9 cellular contexts compared by ENCODE assay signal in the genomic region with DNA sequence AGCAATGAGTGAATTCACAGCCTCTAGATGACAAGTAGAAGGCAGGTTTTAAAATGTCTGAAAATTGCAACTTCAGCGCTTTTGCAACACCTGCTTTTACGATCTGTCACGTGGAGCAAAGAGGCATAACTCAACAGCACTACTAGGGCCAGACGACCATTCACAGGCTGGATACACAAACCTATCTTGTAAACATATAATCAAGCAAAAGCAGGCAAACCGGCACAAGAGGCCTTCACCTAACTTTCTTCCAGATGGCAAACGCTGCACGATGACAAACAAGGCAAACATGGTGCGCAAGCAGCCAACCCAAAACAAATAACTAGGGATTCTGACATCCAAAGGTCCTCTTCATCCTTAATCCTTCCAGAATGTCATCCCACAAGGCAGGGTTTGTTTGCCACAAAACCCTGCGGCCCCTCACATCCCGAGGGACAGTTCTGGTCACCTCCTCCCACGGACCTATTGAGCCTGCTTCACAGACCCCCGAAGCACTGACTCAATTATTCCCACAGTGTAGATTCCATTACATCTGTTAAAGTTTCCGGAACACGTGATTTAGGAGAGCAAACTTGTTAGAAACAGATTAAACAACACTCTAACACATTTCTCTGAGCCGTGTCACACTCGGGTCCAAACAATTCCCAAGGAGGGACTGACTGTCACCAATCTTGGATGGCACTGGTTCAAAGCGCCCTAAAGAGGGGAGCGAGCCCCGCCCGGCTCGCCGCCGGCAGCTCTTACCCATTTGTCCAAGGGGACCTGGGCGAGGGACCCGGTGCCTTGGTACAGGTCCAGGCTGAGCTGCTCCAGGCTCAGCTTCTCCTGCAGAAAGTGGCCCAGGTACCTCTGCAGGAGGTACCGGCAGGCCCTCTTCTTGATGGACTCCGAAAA. TPM values are rescaled to one million over a fixed set of nuclear protein-coding genes. Genes with fewer than 3 reads are reported as not detected.
DNase-seq lines count a peak whose midpoint lies in the region; ATAC-seq, FAIRE-seq and TF ChIP-seq lines count a peak whose summit lies in the region.
"Had no signal": no experiment of that assay in that cellular context is flagged by ENCODE, and none has a peak within 500 bp of the region (broad histone marks: within the 10 kb centered on the region; RNA-seq: fewer than 3 reads in every experiment).

No MANE protein-coding gene starts in this region.

- 9% methylated on average over 27 of the region's 27 CpGs; no CpG with 5 or more reads in 1 of the 2 experiments for WGBS in H1 (ENCODE audit: extremely low coverage in 1 of 2, insufficient coverage in 1 of 2, insufficient read length in 1 of 2, insufficient replicate concordance in 2 of 2, low coverage in 1 of 2, low lambda C conversion rate in 2 of 2, missing lambda C conversion rate in 1 of 2), 2 experiments

- no peaks in the 10 kb centered on the region for H3K27me3 ChIP-seq in H1 (replicated peaks in 1 of 4; ENCODE audit: control insufficient read depth in 3 of 4, extremely low read depth in 1 of 4, insufficient read depth in 3 of 4, low read length in 3 of 4)

- TF ChIP-seq POLR2A in H1 (IDR thresholded peaks at IDR 0.05; ENCODE audit: control extremely low read depth in 1 of 2, low read depth in 2 of 2, low read length in 2 of 2) = no peak

- no peak overlapping the region for H3K56ac ChIP-seq in H1 (replicated peaks; ENCODE audit: insufficient read length, low read depth, low read length)

- POLR2A ChIA-PET in activated CD4-positive, alpha-beta memory T cell treated with anti-CD3 and anti-CD28 coated beads for 36 hours (lab: Charles Lee) = no interaction called here
- POLR2A ChIA-PET in H1 (lab: Charles Lee; ENCODE audit: partially characterized antibody) = interaction anchor here (0.7 to 1.6 kb wide), 3 partner anchors 28 to 158 kb away, joined by 3 to 6 read pairs (median 3); a partner anchor contains a TSS

- FAIRE-seq in H1 (lab: Jason Lieb, UNC) = no peak
- FAIRE-seq: G401.6 had no signal

- 0 out of 2 replicates have a peak overlapping the region, but pooled peaks have one; percentile 14 for H3K18ac ChIP-seq in H1 (ENCODE audit: extremely low read depth, low read length)

- H3K23ac ChIP-seq in H1 (ENCODE audit: insufficient read length) = no peak overlapping the region

- no peaks in the 10 kb centered on the region for H3K27me3 Mint-ChIP-seq in activated CD4-positive, alpha-beta memory T cell treated with anti-CD3 and anti-CD28 coated beads for 36 hours
- no peaks in the 10 kb centered on the region for H3K27me3 Mint-ChIP-seq in mesothelial cell of epicardium (ENCODE audit: low read depth)

- H3K79me1 ChIP-seq in H1 (ENCODE audit: low read depth, low read length) = peaks cover 8% of the 10 kb centered on the region

- H2AK5ac ChIP-seq in H1 (ENCODE audit: low read depth, low read length) = no peak overlapping the region

- peak overlapping the region; percentile 79 for H4K8ac ChIP-seq in H1 (ENCODE audit: extremely low read depth, insufficient read depth, low read length)

- peaks cover 0 to 13% of the 10 kb centered on the region in 2 experiments for H4K20me1 ChIP-seq in H1 (replicated peaks in 1 of 2; ENCODE audit: control insufficient read depth in 1 of 2, insufficient read depth in 2 of 2, low read length in 2 of 2)

- DNase-seq in NCI-H82 (lab: John Stamatoyannopoulos, UW) = peak; percentile 30
- DNase-seq in NCI-H82 treated with DMSO at 0.1 percent for 48 hours (lab: John Stamatoyannopoulos, UW; ENCODE audit: unreplicated experiment) = no peak
- peak; percentile 35 for DNase-seq in NCI-H526 treated with DMSO at 0.1 percent for 48 hours (lab: John Stamatoyannopoulos, UW)
- peak; percentile 71 for DNase-seq in activated CD4-positive, alpha-beta memory T cell treated with anti-CD3 and anti-CD28 coated beads for 36 hours
- DNase-seq in H1 (ENCODE audit: low read depth in 1 of 2, low spot score in 2 of 2) = no peak
- no peak for DNase-seq in mesothelial cell of epicardium (ENCODE audit: low spot score in 2 of 2, unreplicated experiment in 2 of 2)
- peak; percentile 19 to 73 (median 40) for DNase-seq in stimulated activated naive CD4-positive, alpha-beta T cell (lab: John Stamatoyannopoulos, UW)

- no peak overlapping the region for H2BK12ac ChIP-seq in H1 (ENCODE audit: low read depth, low read length)

- H2BK15ac ChIP-seq in H1 (ENCODE audit: low read length) = no peak overlapping the region

- peaks cover 11% of the 10 kb centered on the region for H3K23me2 ChIP-seq in H1 (ENCODE audit: low read depth, low read length)

- H4K91ac ChIP-seq in H1 (replicated peaks; ENCODE audit: insufficient read length, low read length) = no peak overlapping the region

- H3K27ac ChIP-seq in H1 (ENCODE audit: low read depth, low read length) = peak overlapping the region; percentile 48; the same call in 1 of the 2 replicates

- H2BK20ac ChIP-seq in H1 (ENCODE audit: low read length) = no peak overlapping the region

- CTCF ChIA-PET in activated CD4-positive, alpha-beta memory T cell treated with anti-CD3 and anti-CD28 coated beads for 36 hours (lab: Charles Lee) = no interaction called here
- CTCF ChIA-PET in H1 (lab: Charles Lee; ENCODE audit: partially characterized antibody) = no interaction called here

- no peak for TF ChIP-seq CTCF in H1 (IDR thresholded peaks at IDR 0.05; ENCODE audit: control extremely low read depth in 1 of 3, insufficient read depth in 1 of 3, low read depth in 1 of 3, low read length in 3 of 3)
- no peak for TF ChIP-seq CTCF in mesothelial cell of epicardium (IDR thresholded peaks at IDR 0.05; ENCODE audit: unreplicated experiment)

- peak overlapping the region; percentile 81 for H3K4me3 Mint-ChIP-seq in activated CD4-positive, alpha-beta memory T cell treated with anti-CD3 and anti-CD28 coated beads for 36 hours
- H3K4me3 Mint-ChIP-seq in mesothelial cell of epicardium = peak overlapping the region; percentile 91

- no peaks in the 10 kb centered on the region for H3K9me3 ChIP-seq in H1 (ENCODE audit: insufficient read depth in 2 of 2, low read depth in 1 of 2, low read length in 1 of 2)

- H3K36me3 Mint-ChIP-seq in activated CD4-positive, alpha-beta memory T cell treated with anti-CD3 and anti-CD28 coated beads for 36 hours = peaks cover 2% of the 10 kb centered on the region
- H3K36me3 Mint-ChIP-seq in mesothelial cell of epicardium = no peaks in the 10 kb centered on the region

- peaks cover 51% of the 10 kb centered on the region for H3K4me1 Mint-ChIP-seq in activated CD4-positive, alpha-beta memory T cell treated with anti-CD3 and anti-CD28 coated beads for 36 hours (ENCODE audit: low read depth)
- peaks cover 41% of the 10 kb centered on the region for H3K4me1 Mint-ChIP-seq in mesothelial cell of epicardium

- peak; percentile 17 for ATAC-seq in HG03097 (IDR thresholded peaks at IDR 0.05; ENCODE audit: low FRiP score, unreplicated experiment)

- TF ChIP-seq RAD21 in H1 (IDR thresholded peaks at IDR 0.05 in 1 of 2, conservative IDR thresholded peaks at IDR 0.05 in 1 of 2; ENCODE audit: low read depth in 2 of 2, low read length in 2 of 2) = no peak

- H3K9ac ChIP-seq in H1 (replicated peaks in 1 of 4; ENCODE audit: extremely low read depth in 1 of 4, low read depth in 3 of 4, low read length in 3 of 4) = peak overlapping the region; percentile 65 to 70 (median 68)

- H3K4me1 ChIP-seq in H1 (replicated peaks in 1 of 4; ENCODE audit: control insufficient read depth in 3 of 4, insufficient read depth in 4 of 4, low read length in 3 of 4) = peaks cover 0 to 10% (median 1%) of the 10 kb centered on the region in 4 experiments; a peak in 6 of 7 replicates

- H3K4ac ChIP-seq in H1 (replicated peaks; ENCODE audit: insufficient read length, low read depth, low read length) = no peak overlapping the region

- peak overlapping the region; percentile 82 to 92 (median 88) for H3K4me3 ChIP-seq in H1 (ENCODE audit: extremely low read depth in 1 of 4, insufficient read depth in 2 of 4, low read depth in 3 of 4, low read length in 4 of 4)

- no peak overlapping the region for H3K14ac ChIP-seq in H1 (ENCODE audit: insufficient read length)

- peak overlapping the region; percentile 34; the same call in 1 of the 2 replicates for H2AFZ ChIP-seq in H1 (ENCODE audit: low read length)

- peak overlapping the region; percentile 81 to 99 for H3K4me2 ChIP-seq in H1 (ENCODE audit: insufficient read depth in 1 of 2, low read depth in 2 of 2, low read length in 2 of 2)

- 0 out of 2 replicates have a peak overlapping the region, but pooled peaks have one; percentile 25 for H2BK5ac ChIP-seq in H1 (ENCODE audit: low read depth, low read length)

- no peak overlapping the region for H4K5ac ChIP-seq in H1 (ENCODE audit: insufficient read length, low read depth, low read length)

- no peak overlapping the region for H2BK120ac ChIP-seq in H1 (replicated peaks; ENCODE audit: low read depth, low read length)

- peaks cover 2 to 81% of the 10 kb centered on the region in 2 experiments for H3K79me2 ChIP-seq in H1 (ENCODE audit: control insufficient read depth in 1 of 2, insufficient read depth in 2 of 2, low read length in 2 of 2)

- intact Hi-C loops in activated CD4-positive, alpha-beta memory T cell treated with anti-CD3 and anti-CD28 coated beads for 36 hours (cut with micrococcal nuclease) = loop anchor here (1.0 to 5.0 kb wide), 3 partner anchors 62 to 830 kb away; a partner anchor contains a TSS

- H3K27ac Mint-ChIP-seq in activated CD4-positive, alpha-beta memory T cell treated with anti-CD3 and anti-CD28 coated beads for 36 hours = peak overlapping the region; percentile 83
- peak overlapping the region; percentile 97 for H3K27ac Mint-ChIP-seq in mesothelial cell of epicardium

- H3K36me3 ChIP-seq in H1 (ENCODE audit: control insufficient read depth in 2 of 4, insufficient read depth in 4 of 4, low read length in 3 of 4) = no peaks in the 10 kb centered on the region

- TF ChIP-seq EP300 in H1 (IDR thresholded peaks at IDR 0.05; ENCODE audit: borderline replicate concordance in 1 of 2, low read depth in 2 of 2, low read length in 2 of 2) = no peak

- H3K9me3 Mint-ChIP-seq in activated CD4-positive, alpha-beta memory T cell treated with anti-CD3 and anti-CD28 coated beads for 36 hours = no peaks in the 10 kb centered on the region
- H3K9me3 Mint-ChIP-seq in mesothelial cell of epicardium = no peaks in the 10 kb centered on the region

RNA-seq across cellular contexts. Expression of a gene that starts 0.8 kb away (rescaled TPM):
- total RNA-seq in activated CD4-positive, alpha-beta memory T cell treated with anti-CD3 and anti-CD28 coated beads for 36 hours = 10 to 100 TPM; 12.0 to 12.8 TPM
- 14.2 and 14.4 TPM in 2 replicates for total RNA-seq in H1 (2021; fragmentation: NEBNext Ultra II Directional; extraction: Animal tissue kit (Norgen Biotek cat#: 25700))
- 3.8 and 4.6 TPM in 2 replicates for polyA plus RNA-seq in H1 (2011; rRNA removed)
- polyA plus RNA-seq in H1 (2011; cell fraction: cytosol; rRNA removed) = 6.4 TPM
- polyA plus RNA-seq in H1 (2011; cell fraction: nucleus; rRNA removed) = 19.3 TPM
- 4.9 to 9.6 TPM (median 6.2 TPM) in 4 replicates for polyA plus RNA-seq in H1 (2012, experiment 1 of 2)
- 0.18 TPM for polyA plus RNA-seq in H1 (2012, experiment 2 of 2)
- 5.6 TPM for polyA plus RNA-seq in H1 (2013, experiment 1 of 2)
- polyA plus RNA-seq in H1 (2013, experiment 2 of 2) = 4.8 TPM
- 22.5 and 32.8 TPM in 2 replicates for polyA minus RNA-seq in H1 (2011; rRNA and poly(A)+ RNA removed)
- polyA minus RNA-seq in H1 (2011; cell fraction: cytosol; rRNA and poly(A)+ RNA removed) = 13.7 TPM
- polyA minus RNA-seq in H1 (2011; cell fraction: nucleus; rRNA and poly(A)+ RNA removed) = 37.8 TPM
- 24.2 to 25.6 TPM (median 25.3 TPM) in 3 replicates for total RNA-seq in mesothelial cell of epicardium

RNA-seq across cellular contexts. Expression of a gene that starts 1.0 kb away (rescaled TPM):
- total RNA-seq in activated CD4-positive, alpha-beta memory T cell treated with anti-CD3 and anti-CD28 coated beads for 36 hours = 10 to 100 TPM; 22.8 to 29.7 TPM
- 32.8 and 37.1 TPM in 2 replicates for total RNA-seq in H1 (2021; fragmentation: NEBNext Ultra II Directional; extraction: Animal tissue kit (Norgen Biotek cat#: 25700))
- 9.5 and 20.3 TPM in 2 replicates for polyA plus RNA-seq in H1 (2011; rRNA removed)
- 21.0 TPM for polyA plus RNA-seq in H1 (2011; cell fraction: cytosol; rRNA removed)
- polyA plus RNA-seq in H1 (2011; cell fraction: nucleus; rRNA removed) = 3.7 TPM
- polyA plus RNA-seq in H1 (2012, experiment 1 of 2) = 24.2 to 36.1 TPM (median 31.8 TPM) in 4 replicates
- 3.5 TPM for polyA plus RNA-seq in H1 (2012, experiment 2 of 2)
- 20.6 TPM for polyA plus RNA-seq in H1 (2013, experiment 1 of 2)
- polyA plus RNA-seq in H1 (2013, experiment 2 of 2) = 21.4 TPM
- polyA minus RNA-seq in H1 (2011; rRNA and poly(A)+ RNA removed) = 28.1 and 35.5 TPM in 2 replicates
- 10.4 TPM for polyA minus RNA-seq in H1 (2011; cell fraction: cytosol; rRNA and poly(A)+ RNA removed)
- polyA minus RNA-seq in H1 (2011; cell fraction: nucleus; rRNA and poly(A)+ RNA removed) = 9.7 TPM
- total RNA-seq in mesothelial cell of epicardium = 12.2 to 13.7 TPM (median 13.6 TPM) in 3 replicates

RNA-seq across cellular contexts. Expression of a gene that starts 29.6 kb away (rescaled TPM):
- 1 to 10 TPM; 2.1 TPM for total RNA-seq in activated CD4-positive, alpha-beta memory T cell treated with anti-CD3 and anti-CD28 coated beads for 36 hours
- 7.0 and 8.0 TPM in 2 replicates for total RNA-seq in H1 (2021; fragmentation: NEBNext Ultra II Directional; extraction: Animal tissue kit (Norgen Biotek cat#: 25700))
- polyA plus RNA-seq in H1 (2011; rRNA removed) = 2.9 and 3.9 TPM in 2 replicates
- polyA plus RNA-seq in H1 (2011; cell fraction: cytosol; rRNA removed) = 5.4 TPM
- polyA plus RNA-seq in H1 (2011; cell fraction: nucleus; rRNA removed) = 6.0 TPM
- 3.1 to 4.7 TPM (median 4.1 TPM) in 4 replicates for polyA plus RNA-seq in H1 (2012, experiment 1 of 2)
- 2.8 TPM for polyA plus RNA-seq in H1 (2012, experiment 2 of 2)
- polyA plus RNA-seq in H1 (2013, experiment 1 of 2) = 3.6 TPM
- 4.0 TPM for polyA plus RNA-seq in H1 (2013, experiment 2 of 2)
- polyA minus RNA-seq in H1 (2011; rRNA and poly(A)+ RNA removed) = 4.7 and 7.0 TPM in 2 replicates
- 3.1 TPM for polyA minus RNA-seq in H1 (2011; cell fraction: cytosol; rRNA and poly(A)+ RNA removed)
- polyA minus RNA-seq in H1 (2011; cell fraction: nucleus; rRNA and poly(A)+ RNA removed) = 9.0 TPM
- total RNA-seq in mesothelial cell of epicardium = 1.9 to 2.6 TPM (median 2.2 TPM) in 3 replicates

Comparison
In these comparisons a context has a peak if more than half of its experiments do, and no peak if none do; other contexts are left out.
1. DNase-seq: peak in NCI-H82 (single experiment), NCI-H526 treated with DMSO at 0.1 percent for 48 hours (single experiment), activated CD4-positive, alpha-beta memory T cell treated with anti-CD3 and anti-CD28 coated beads for 36 hours (single experiment) and stimulated activated naive CD4-positive, alpha-beta T cell (6 of 6); none in NCI-H82 treated with DMSO at 0.1 percent for 48 hours (single experiment), H1 (0 of 2) and mesothelial cell of epicardium (0 of 2).